23 cellular contexts compared by ENCODE assay signal in the genomic region with DNA sequence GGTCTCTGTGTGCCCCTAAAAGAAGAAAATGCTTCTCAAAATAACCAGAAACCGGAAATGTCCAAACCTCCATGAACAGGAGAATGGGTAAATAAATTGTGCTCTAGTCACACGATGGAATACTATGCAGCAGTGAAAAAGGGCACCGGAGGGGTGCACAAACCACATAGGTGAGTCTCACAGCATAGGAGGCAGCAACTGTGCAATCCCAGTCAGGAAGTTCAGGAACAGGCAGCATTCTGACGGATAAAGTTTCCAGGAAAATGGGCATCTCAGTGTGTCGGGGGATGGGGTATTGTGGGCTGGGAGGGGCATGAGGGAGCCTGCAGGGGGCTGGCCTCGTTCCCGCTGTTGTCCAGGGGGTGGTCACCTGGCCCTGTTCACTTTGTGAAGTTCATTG.
DNase-seq lines count a peak whose midpoint lies in the region; ATAC-seq, FAIRE-seq and TF ChIP-seq lines count a peak whose summit lies in the region.
"Had no signal": no experiment of that assay in that cellular context is flagged by ENCODE, and none has a peak within 500 bp of the region (broad histone marks: within the 10 kb centered on the region; RNA-seq: fewer than 3 reads in every experiment).

No MANE protein-coding gene starts in this region.

- no peak overlapping the region for H3K14ac ChIP-seq in mesenchymal stem cell (ENCODE audit: low read length in 2 of 2)

- H3K18ac ChIP-seq in mesenchymal stem cell (ENCODE audit: low read depth in 1 of 2, low read length in 2 of 2), result no peak overlapping the region

- peaks cover 13% of the 10 kb centered on the region for H3K9me3 Mint-ChIP-seq in astrocyte (ENCODE audit: unreplicated experiment)
- H3K9me3 Mint-ChIP-seq: CD4-positive, alpha-beta T cell had no signal

- no peaks in the 10 kb centered on the region for H4K20me1 ChIP-seq in astrocyte (ENCODE audit: insufficient read depth, low read length)

- H4K91ac ChIP-seq in mesenchymal stem cell (ENCODE audit: low read length), result peak overlapping the region; percentile 8

- no peak overlapping the region for H3K4ac ChIP-seq in mesenchymal stem cell (ENCODE audit: low read depth in 1 of 2, low read length in 2 of 2)

- ATAC-seq in Right ventricle myocardium inferior (no peak), HG02798 (IDR thresholded peaks at IDR 0.05; ENCODE audit: poor library complexity, unreplicated experiment) (no peak)

- H3K27me3 Mint-ChIP-seq in astrocyte (ENCODE audit: low read depth, unreplicated experiment), result peaks cover 54% of the 10 kb centered on the region

- H3K27ac ChIP-seq in right atrium auricular region (no peak overlapping the region), astrocyte (ENCODE audit: low read depth, low read length) (no peak overlapping the region), mesenchymal stem cell (ENCODE audit: low read length, poor library complexity, severe bottlenecking) (no peak overlapping the region)
- H3K27ac ChIP-seq: 22Rv1, GM23248 had no signal

- H3K9me3 ChIP-seq in right atrium auricular region, result peaks cover 0 to 27% of the 10 kb centered on the region in 2 donors
- peaks cover 15% of the 10 kb centered on the region for H3K9me3 ChIP-seq in astrocyte (ENCODE audit: insufficient read depth, low read depth, low read length)
- H3K9me3 ChIP-seq in mesenchymal stem cell (ENCODE audit: control insufficient read depth, low read length), result peaks cover 19% of the 10 kb centered on the region

- H3K4me1 ChIP-seq in right atrium auricular region, result no peaks in the 10 kb centered on the region
- H3K4me1 ChIP-seq in astrocyte (ENCODE audit: insufficient read depth, low read length), result peaks cover 4% of the 10 kb centered on the region
- H3K4me1 ChIP-seq in mesenchymal stem cell (ENCODE audit: control insufficient read depth, insufficient read depth, low read depth, low read length), result no peaks in the 10 kb centered on the region

- H3K79me2 ChIP-seq in astrocyte (ENCODE audit: insufficient read depth, low read length), result no peaks in the 10 kb centered on the region

- WGBS in mesenchymal stem cell, result 85% methylated on average over 7 of the region's 7 CpGs

- H3K4me1 Mint-ChIP-seq in astrocyte (ENCODE audit: low read depth, unreplicated experiment), result no peaks in the 10 kb centered on the region
- H3K4me1 Mint-ChIP-seq: CD14-positive monocyte; CD8-positive, alpha-beta memory T cell had no signal

- no peak overlapping the region for H2BK120ac ChIP-seq in mesenchymal stem cell (ENCODE audit: low read depth, low read length)

- no peaks in the 10 kb centered on the region for H3K79me1 ChIP-seq in mesenchymal stem cell (replicated peaks; ENCODE audit: low read length, poor library complexity, severe bottlenecking)

- H2AK5ac ChIP-seq in mesenchymal stem cell (ENCODE audit: low read length, severe bottlenecking), result no peak overlapping the region

- H3K23ac ChIP-seq in mesenchymal stem cell (ENCODE audit: low read length in 2 of 2), result no peak overlapping the region

- H3K36me3 ChIP-seq in right atrium auricular region (no peaks in the 10 kb centered on the region), astrocyte (ENCODE audit: insufficient read depth, low read length) (no peaks in the 10 kb centered on the region), mesenchymal stem cell (ENCODE audit: control insufficient read depth in 1 of 2, insufficient read depth in 2 of 2, low read depth in 1 of 2, low read length in 2 of 2) (no peaks in the 10 kb centered on the region)
- H3K36me3 ChIP-seq: HAP-1 had no signal

- no peak overlapping the region for H3K4me3 ChIP-seq in right atrium auricular region
- H3K4me3 ChIP-seq in astrocyte (ENCODE audit: insufficient read depth, low read depth, low read length), result no peak overlapping the region
- H3K4me3 ChIP-seq in mesenchymal stem cell (ENCODE audit: insufficient read depth in 1 of 2, low read depth in 1 of 2, low read length in 2 of 2), result no peak overlapping the region
- H3K4me3 ChIP-seq: GM23248, HAP-1 had no signal

- H2BK5ac ChIP-seq in mesenchymal stem cell (ENCODE audit: low read depth, low read length, poor library complexity, severe bottlenecking), result no peak overlapping the region

- H3K4me3 Mint-ChIP-seq in astrocyte (ENCODE audit: unreplicated experiment), result no peak overlapping the region
- H3K4me3 Mint-ChIP-seq: CD14-positive monocyte; CD4-positive, alpha-beta T cell; CD8-positive, alpha-beta memory T cell had no signal

- H3K36me3 Mint-ChIP-seq in astrocyte (ENCODE audit: low read depth, unreplicated experiment), result peaks cover 2% of the 10 kb centered on the region
- H3K36me3 Mint-ChIP-seq: CD14-positive monocyte; CD8-positive, alpha-beta memory T cell had no signal

- FAIRE-seq in astrocyte (lab: Jason Lieb, UNC), result no peak
- FAIRE-seq: A204.1, D721Med, GM12891, H54 had no signal

- no peak overlapping the region for H2BK12ac ChIP-seq in mesenchymal stem cell (ENCODE audit: low read length in 2 of 2)

- no peak overlapping the region for H4K8ac ChIP-seq in mesenchymal stem cell (ENCODE audit: low read length)

- TF ChIP-seq CTCF in right atrium auricular region (IDR thresholded peaks at IDR 0.05) (no peak), astrocyte (IDR thresholded peaks at IDR 0.05; ENCODE audit: insufficient read depth, low read depth, low read length) (no peak)

- H3K4me2 ChIP-seq in astrocyte (ENCODE audit: low read length) (no peak overlapping the region), mesenchymal stem cell (ENCODE audit: low read length, poor library complexity, severe bottlenecking) (no peak overlapping the region)

- H3K27me3 ChIP-seq in right atrium auricular region (no peaks in the 10 kb centered on the region), astrocyte (ENCODE audit: insufficient read depth, low read length) (peaks cover 23% of the 10 kb centered on the region), mesenchymal stem cell (ENCODE audit: control insufficient read depth in 1 of 2, insufficient read depth in 1 of 2, low read length in 2 of 2) (peaks cover 55 to 59% of the 10 kb centered on the region in 2 experiments)

- H3K9ac ChIP-seq in astrocyte (ENCODE audit: low read length), result no peak overlapping the region
- no peak overlapping the region for H3K9ac ChIP-seq in mesenchymal stem cell (ENCODE audit: low read length)
- H3K9ac ChIP-seq: GM23248 had no signal

- intact Hi-C loops in Right ventricle myocardium inferior (cut with DNase I), result no loop called here

- H2BK15ac ChIP-seq in mesenchymal stem cell (ENCODE audit: low read depth, poor library complexity, severe bottlenecking), result no peak overlapping the region

- peak overlapping the region; percentile 58 for H3K27ac Mint-ChIP-seq in astrocyte (ENCODE audit: unreplicated experiment)
- H3K27ac Mint-ChIP-seq: CD14-positive monocyte; CD4-positive, alpha-beta T cell; CD8-positive, alpha-beta memory T cell had no signal

- DNase-seq in Right ventricle myocardium inferior (ENCODE audit: missing footprints) (peak; percentile 8), right atrium auricular region (ENCODE audit: low spot score) (no peak), astrocyte (ENCODE audit: low read depth) (no peak), mesenchymal stem cell (no peak), AG20443 (ENCODE audit: low spot score) (no peak), SIG-M5 (lab: John Stamatoyannopoulos, UW) (no peak), GOT3 (lab: John Stamatoyannopoulos, UW) (no peak)
- DNase-seq: ACHN; CD4-positive, alpha-beta T cell; CD8-positive, alpha-beta memory T cell; DMS 273 treated with DMSO at 0.1 percent for 48 hours; DMS79; EL; GDM1; GM23248 had no signal

- H2AFZ ChIP-seq in astrocyte (ENCODE audit: low read depth, low read length), result no peak overlapping the region
- no peak overlapping the region for H2AFZ ChIP-seq in mesenchymal stem cell (ENCODE audit: low read depth, low read length)
- H2AFZ ChIP-seq: GM23248 had no signal
